21 cellular contexts compared by ENCODE assay signal in the genomic region with DNA sequence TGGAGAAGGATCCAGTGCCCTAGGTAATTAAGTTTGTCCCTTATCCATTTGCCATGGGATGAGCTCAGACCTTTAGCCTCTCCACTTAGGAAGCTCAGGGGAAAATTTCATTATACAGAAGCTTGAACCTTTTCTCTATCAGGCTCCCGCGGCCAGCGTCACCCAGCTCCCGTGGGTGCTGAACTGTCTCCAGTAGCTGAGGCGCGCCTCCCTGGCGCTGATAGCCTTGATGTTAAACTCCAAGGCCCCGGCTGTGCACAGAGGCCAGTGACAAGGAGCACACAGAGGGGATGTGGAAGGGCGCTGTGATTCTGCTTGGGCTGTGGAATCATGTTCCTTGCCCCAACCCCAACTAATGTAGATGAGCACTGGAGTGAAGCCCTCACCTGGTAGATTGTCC. TPM values are rescaled to one million over a fixed set of nuclear protein-coding genes. Genes with fewer than 3 reads are reported as not detected.
DNase-seq lines count a peak whose midpoint lies in the region; ATAC-seq and TF ChIP-seq lines count a peak whose summit lies in the region.
"Had no signal": no experiment of that assay in that cellular context is flagged by ENCODE, and none has a peak within 500 bp of the region (broad histone marks: within the 10 kb centered on the region; RNA-seq: fewer than 3 reads in every experiment).

No MANE protein-coding gene starts in this region.

- H3K9me2 ChIP-seq in GM23338 (ENCODE audit: insufficient read depth): no peaks in the 10 kb centered on the region

- H3K9ac ChIP-seq in muscle layer of colon (ENCODE audit: low read length): peak overlapping the region; percentile 21
- H3K9ac ChIP-seq in smooth muscle cell (ENCODE audit: low read depth): peak overlapping the region; percentile 37

- peaks cover 55% of the 10 kb centered on the region for H3K4me1 Mint-ChIP-seq in GM23338
- peaks cover 43% of the 10 kb centered on the region for H3K4me1 Mint-ChIP-seq in dendritic cell treated with granulocyte-macrophage colony-stimulating factor and Interleukin-4, amounts not matched to agents 40 ng/mL and 50 ng/mL, for 4 days (ENCODE audit: low read depth)
- peaks cover 60% of the 10 kb centered on the region for H3K4me1 Mint-ChIP-seq in WTC11

- 96% methylated on average over 9 of the region's 9 CpGs for WGBS in smooth muscle cell (ENCODE audit: low lambda C conversion rate)

- no peak for TF ChIP-seq CTCF in GM23338 (conservative IDR thresholded peaks at IDR 0.05; ENCODE audit: low read depth in 2 of 2)
- TF ChIP-seq CTCF in smooth muscle cell (IDR thresholded peaks at IDR 0.05; ENCODE audit: borderline replicate concordance, insufficient read depth, poor library complexity, severe bottlenecking): no peak
- TF ChIP-seq CTCF in WTC11 (IDR thresholded peaks at IDR 0.05): no peak
- no peak for TF ChIP-seq CTCF in lower lobe of right lung (IDR thresholded peaks at IDR 0.05)

- H3K4me2 ChIP-seq in GM23338 (peak overlapping the region; percentile 66; the same call in 1 of the 2 replicates), smooth muscle cell (peak overlapping the region; percentile 70)

- intact Hi-C loops in dendritic cell treated with granulocyte-macrophage colony-stimulating factor and Interleukin-4, amounts not matched to agents 40 ng/mL and 50 ng/mL, for 4 days (cut with micrococcal nuclease): no loop called here
- intact Hi-C loops in lower lobe of right lung (cut with DNase I): no loop called here

- H3K36me3 Mint-ChIP-seq in GM23338 (ENCODE audit: low read depth): peaks cover 11% of the 10 kb centered on the region; the same call in 2 of the 3 replicates
- H3K36me3 Mint-ChIP-seq in dendritic cell treated with granulocyte-macrophage colony-stimulating factor and Interleukin-4, amounts not matched to agents 40 ng/mL and 50 ng/mL, for 4 days (ENCODE audit: low read depth): peaks cover 90% of the 10 kb centered on the region
- no peaks in the 10 kb centered on the region; the same call in 1 of the 2 replicates for H3K36me3 Mint-ChIP-seq in WTC11
- H3K36me3 Mint-ChIP-seq: CD14-positive monocyte had no signal

- H3K79me2 ChIP-seq in GM23338 (replicated peaks; ENCODE audit: insufficient read depth) (no peaks in the 10 kb centered on the region), smooth muscle cell (ENCODE audit: low read depth) (no peaks in the 10 kb centered on the region)

- H3K27ac ChIP-seq in GM23338 (ENCODE audit: low read depth) (no peak overlapping the region), muscle layer of colon (ENCODE audit: low read depth, low read length) (peak overlapping the region; percentile 87), smooth muscle cell (ENCODE audit: low read depth) (peak overlapping the region; percentile 91), lower lobe of right lung (no peak overlapping the region)
- H3K27ac ChIP-seq: heart right ventricle, left ventricle myocardium inferior had no signal

- H3K27me3 ChIP-seq in GM23338 (ENCODE audit: insufficient read depth): no peaks in the 10 kb centered on the region
- H3K27me3 ChIP-seq in muscle layer of colon (ENCODE audit: control insufficient read depth in 1 of 2, insufficient read depth in 2 of 2, low read length in 2 of 2): no peaks in the 10 kb centered on the region
- no peaks in the 10 kb centered on the region for H3K27me3 ChIP-seq in smooth muscle cell (ENCODE audit: low read depth)
- no peaks in the 10 kb centered on the region for H3K27me3 ChIP-seq in lower lobe of right lung (ENCODE audit: low read depth)
- H3K27me3 ChIP-seq: heart right ventricle, MG63 had no signal

- H3F3A ChIP-seq in GM23338 (replicated peaks; ENCODE audit: low read depth): no peaks in the 10 kb centered on the region
- peaks cover 30% of the 10 kb centered on the region for H3F3A ChIP-seq in smooth muscle cell (ENCODE audit: low read depth)

- CTCF ChIA-PET in WTC11 (lab: Charles Lee): interaction anchor here (1.4 to 5.3 kb wide), 2 partner anchors 13 to 193 kb away, joined by 4 to 32 read pairs; no protein-coding TSS in a partner anchor

- ATAC-seq in GM23338 (no peak), WTC11 (no peak), lower lobe of right lung (no peak)
- ATAC-seq: heart right ventricle, right cardiac atrium had no signal

- H3K9me3 Mint-ChIP-seq in GM23338 (no peaks in the 10 kb centered on the region), WTC11 (no peaks in the 10 kb centered on the region)
- H3K9me3 Mint-ChIP-seq in dendritic cell treated with granulocyte-macrophage colony-stimulating factor and Interleukin-4, amounts not matched to agents 40 ng/mL and 50 ng/mL, for 4 days: no peaks in the 10 kb centered on the region
- H3K9me3 Mint-ChIP-seq: activated T-cell treated with anti-CD3 and anti-CD28 coated beads, Interleukin-2, amount 50 U/mL, for 24 hours; CD14-positive monocyte; stimulated activated naive CD8-positive, alpha-beta T cell treated with anti-CD3 and anti-CD28 coated beads, Interleukin-15, Interleukin-2, amounts not matched to agents 100 ng/mL and 50 ng/mL, for 24 hours had no signal

- H3K27me3 Mint-ChIP-seq in GM23338 (ENCODE audit: insufficient read depth, low read depth, poor library complexity): peaks cover 3% of the 10 kb centered on the region
- H3K27me3 Mint-ChIP-seq in dendritic cell treated with granulocyte-macrophage colony-stimulating factor and Interleukin-4, amounts not matched to agents 40 ng/mL and 50 ng/mL, for 4 days: no peaks in the 10 kb centered on the region
- no peaks in the 10 kb centered on the region for H3K27me3 Mint-ChIP-seq in WTC11 (ENCODE audit: low read depth)
- H3K27me3 Mint-ChIP-seq: activated T-cell treated with anti-CD3 and anti-CD28 coated beads, Interleukin-2, amount 50 U/mL, for 24 hours; stimulated activated naive CD8-positive, alpha-beta T cell treated with anti-CD3 and anti-CD28 coated beads, Interleukin-15, Interleukin-2, amounts not matched to agents 100 ng/mL and 50 ng/mL, for 24 hours had no signal

- DNase-seq in GM23338 (ENCODE audit: low spot score) (no peak), smooth muscle cell (lab: John Stamatoyannopoulos, UW; ENCODE audit: unreplicated experiment) (no peak), WTC11 (ENCODE audit: low spot score) (no peak), middle frontal gyrus (ENCODE audit: extremely low spot score, low spot score) (no peak), lower lobe of right lung (no peak), kidney tubule cell (ENCODE audit: low spot score) (no peak)
- DNase-seq: activated CD4-positive, CD25-positive, alpha-beta regulatory T cell treated with anti-CD3 and anti-CD28 coated beads, Interleukin-2, amount 50 U/mL, for 72 hours; activated naive CD4-positive, alpha-beta T cell; activated T-cell treated with anti-CD3 and anti-CD28 coated beads, Interleukin-2, amount 50 U/mL, for 24 hours; amniotic stem cell; heart right ventricle; left ventricle myocardium inferior; MG63; NCI-H1417 treated with DMSO at 0.1 percent for 48 hours; NCI-H2107; NCI-H510A; right cardiac atrium had no signal

- H3K4me3 Mint-ChIP-seq in GM23338 (no peak overlapping the region), WTC11 (no peak overlapping the region)
- H3K4me3 Mint-ChIP-seq in dendritic cell treated with granulocyte-macrophage colony-stimulating factor and Interleukin-4, amounts not matched to agents 40 ng/mL and 50 ng/mL, for 4 days: no peak overlapping the region
- H3K4me3 Mint-ChIP-seq: activated T-cell treated with anti-CD3 and anti-CD28 coated beads, Interleukin-2, amount 50 U/mL, for 24 hours; CD14-positive monocyte; stimulated activated naive CD8-positive, alpha-beta T cell treated with anti-CD3 and anti-CD28 coated beads, Interleukin-15, Interleukin-2, amounts not matched to agents 100 ng/mL and 50 ng/mL, for 24 hours had no signal

- H3K9me3 ChIP-seq in muscle layer of colon (ENCODE audit: low read length) (no peaks in the 10 kb centered on the region), smooth muscle cell (replicated peaks; ENCODE audit: low read depth) (no peaks in the 10 kb centered on the region), lower lobe of right lung (no peaks in the 10 kb centered on the region)
- H3K9me3 ChIP-seq: heart right ventricle, left ventricle myocardium inferior, MG63 had no signal

- no peak overlapping the region for H2AFZ ChIP-seq in GM23338
- no peak overlapping the region for H2AFZ ChIP-seq in smooth muscle cell (ENCODE audit: low read depth)

- POLR2A ChIA-PET in WTC11 (lab: Charles Lee): no interaction called here

- H3K4me3 ChIP-seq in GM23338 (no peak overlapping the region), muscle layer of colon (ENCODE audit: low read depth in 1 of 2, low read length in 2 of 2) (peak overlapping the region in 1 of 2 donors; percentile 16), smooth muscle cell (no peak overlapping the region), lower lobe of right lung (no peak overlapping the region)
- H3K4me3 ChIP-seq: heart right ventricle, left ventricle myocardium inferior, MG63 had no signal

- H3K36me3 ChIP-seq in GM23338 (ENCODE audit: insufficient read depth) (no peaks in the 10 kb centered on the region; the same call in 1 of the 2 replicates), muscle layer of colon (ENCODE audit: insufficient read depth, low read length) (peaks cover 70% of the 10 kb centered on the region), smooth muscle cell (ENCODE audit: low read depth) (no peaks in the 10 kb centered on the region), lower lobe of right lung (peaks cover 25% of the 10 kb centered on the region)
- H3K36me3 ChIP-seq: MG63 had no signal

- H3K4me1 ChIP-seq in GM23338 (ENCODE audit: insufficient read depth) (peaks cover 46% of the 10 kb centered on the region), muscle layer of colon (ENCODE audit: insufficient read depth, low read length) (peaks cover 74% of the 10 kb centered on the region), smooth muscle cell (ENCODE audit: low read depth) (peaks cover 41% of the 10 kb centered on the region), lower lobe of right lung (peaks cover 7% of the 10 kb centered on the region)

- peak overlapping the region; percentile 89 for H3K27ac Mint-ChIP-seq in GM23338
- peak overlapping the region; percentile 65 for H3K27ac Mint-ChIP-seq in dendritic cell treated with granulocyte-macrophage colony-stimulating factor and Interleukin-4, amounts not matched to agents 40 ng/mL and 50 ng/mL, for 4 days
- no peak overlapping the region for H3K27ac Mint-ChIP-seq in WTC11
- H3K27ac Mint-ChIP-seq: activated T-cell treated with anti-CD3 and anti-CD28 coated beads, Interleukin-2, amount 50 U/mL, for 24 hours; CD14-positive monocyte; stimulated activated naive CD8-positive, alpha-beta T cell treated with anti-CD3 and anti-CD28 coated beads, Interleukin-15, Interleukin-2, amounts not matched to agents 100 ng/mL and 50 ng/mL, for 24 hours had no signal

- H4K20me1 ChIP-seq in GM23338 (replicated peaks; ENCODE audit: insufficient read depth) (no peaks in the 10 kb centered on the region), smooth muscle cell (ENCODE audit: low read depth) (no peaks in the 10 kb centered on the region)

TF ChIP-seq in GM23338, 12 proteins besides CTCF, POLR2A, EP300 and RAD21 (continues in another document):
- no peak for TF ChIP-seq POLR2AphosphoS5 (IDR thresholded peaks at IDR 0.05; ENCODE audit: low read depth)

RNA-seq across cellular contexts. Expression of a gene that starts 50.8 kb away (rescaled TPM):
- total RNA-seq in GM23338 (2014; rRNA removed; shearing (Covaris generic)): 17.4 and 22.0 TPM in 2 replicates
- polyA plus RNA-seq in GM23338 (2016; fragmentation: Nextera tagmentation; extraction: Ambion mirVana): 18.4 and 19.1 TPM in 2 replicates
- 70.4 and 96.1 TPM in 2 replicates for total RNA-seq in smooth muscle cell
- polyA plus RNA-seq in smooth muscle cell: 53.2 and 58.4 TPM in 2 replicates
- total RNA-seq in WTC11 (2021): 19.5 to 41.0 TPM (median 19.9 TPM) in 3 replicates
- total RNA-seq in lower lobe of right lung: 67.5 TPM

Comparison
In these comparisons a context has a peak if more than half of its experiments do, and no peak if none do; other contexts are left out.
1. H3K27ac ChIP-seq: peak in muscle layer of colon (single experiment) and smooth muscle cell (single experiment); none in GM23338 (single experiment) and lower lobe of right lung (single experiment).